ENCODE assay signal across 8 cellular contexts in genomic region chr1:84853743-84854721, GRCh38. TPM values are rescaled to one million over a fixed set of nuclear protein-coding genes. Genes with fewer than 3 reads are reported as not detected.
DNase-seq lines count a peak whose midpoint lies in the region; ATAC-seq, FAIRE-seq and TF ChIP-seq lines count a peak whose summit lies in the region.

No MANE protein-coding gene starts in this region.

- DNase-seq in GM06990 (ENCODE audit: extremely low read depth, insufficient read length) (peak; percentile 67), foreskin fibroblast (peak; percentile 91 to 93), urothelium cell line (ENCODE audit: low spot score) (peak; percentile 62), SK-N-DZ (ENCODE audit: low spot score) (no peak), right cardiac atrium (no peak)
- DNase-seq in activated CD4-positive, alpha-beta T cell treated with anti-CD3 and anti-CD28 coated beads, Interleukin-2, amount 10 ng/mL, durations not matched to agents 24 days and 14 days: peak; percentile 88

- peak overlapping the region; percentile 64 for H3K4me3 Mint-ChIP-seq in activated CD4-positive, alpha-beta T cell treated with anti-CD3 and anti-CD28 coated beads, Interleukin-2, amount 10 ng/mL, durations not matched to agents 24 days and 14 days

- TF ChIP-seq CTCF in GM06990 (IDR thresholded peaks at IDR 0.05; ENCODE audit: insufficient read depth, low read length, poor library complexity, severe bottlenecking) (no peak), foreskin fibroblast (IDR thresholded peaks at IDR 0.05; ENCODE audit: low read depth, low read length) (no peak)

- intact Hi-C loops in activated CD4-positive, alpha-beta T cell treated with anti-CD3 and anti-CD28 coated beads, Interleukin-2, amount 10 ng/mL, durations not matched to agents 24 days and 14 days (cut with micrococcal nuclease): loop anchor here (1.0 to 5.0 kb wide), 5 partner anchors 8 to 445 kb away; partner anchors contain the start of genes CTBS and LPAR3
- intact Hi-C loops in right cardiac atrium (cut with DNase I): no loop called here

- peak; percentile 96 for ATAC-seq in GM21423 (IDR thresholded peaks at IDR 0.05; ENCODE audit: unreplicated experiment)
- peak; percentile 97 for ATAC-seq in HG03575 (IDR thresholded peaks at IDR 0.05; ENCODE audit: extremely low read depth, insufficient number of reproducible peaks, low FRiP score, unreplicated experiment)
- no peak for ATAC-seq in right cardiac atrium

- no peak for FAIRE-seq in urothelium cell line (lab: Jason Lieb, UNC)

- H3K36me3 ChIP-seq in GM06990 (ENCODE audit: control insufficient read depth, insufficient read depth, low read length): no peaks in the 10 kb centered on the region

- peaks cover 6% of the 10 kb centered on the region for H3K36me3 Mint-ChIP-seq in activated CD4-positive, alpha-beta T cell treated with anti-CD3 and anti-CD28 coated beads, Interleukin-2, amount 10 ng/mL, durations not matched to agents 24 days and 14 days (ENCODE audit: low read depth)

- H3K9me3 Mint-ChIP-seq in activated CD4-positive, alpha-beta T cell treated with anti-CD3 and anti-CD28 coated beads, Interleukin-2, amount 10 ng/mL, durations not matched to agents 24 days and 14 days: peaks cover 16% of the 10 kb centered on the region

- H3K4me1 Mint-ChIP-seq in activated CD4-positive, alpha-beta T cell treated with anti-CD3 and anti-CD28 coated beads, Interleukin-2, amount 10 ng/mL, durations not matched to agents 24 days and 14 days: peaks cover 41% of the 10 kb centered on the region

- H3K27me3 ChIP-seq in GM06990 (replicated peaks; ENCODE audit: control insufficient read depth, insufficient read depth, low read length): no peaks in the 10 kb centered on the region
- no peaks in the 10 kb centered on the region for H3K27me3 ChIP-seq in right cardiac atrium (ENCODE audit: control insufficient read depth, insufficient read depth)

- H3K27me3 Mint-ChIP-seq in activated CD4-positive, alpha-beta T cell treated with anti-CD3 and anti-CD28 coated beads, Interleukin-2, amount 10 ng/mL, durations not matched to agents 24 days and 14 days: no peaks in the 10 kb centered on the region

- H3K27ac ChIP-seq in right cardiac atrium (ENCODE audit: low read length): no peak overlapping the region

- peak overlapping the region; percentile 74 for H3K27ac Mint-ChIP-seq in activated CD4-positive, alpha-beta T cell treated with anti-CD3 and anti-CD28 coated beads, Interleukin-2, amount 10 ng/mL, durations not matched to agents 24 days and 14 days

- no peaks in the 10 kb centered on the region for H3K9me3 ChIP-seq in right cardiac atrium (ENCODE audit: control insufficient read depth, low read length)

- 77% methylated on average over 2 of the region's 2 CpGs for WGBS in right cardiac atrium

- H3K4me1 ChIP-seq in right cardiac atrium (ENCODE audit: control insufficient read depth, insufficient read depth, low read length): no peaks in the 10 kb centered on the region

- H3K4me3 ChIP-seq in GM06990 (replicated peaks; ENCODE audit: low read depth, low read length) (no peak overlapping the region), foreskin fibroblast (ENCODE audit: low read depth in 1 of 2, low read length in 2 of 2) (no peak overlapping the region), right cardiac atrium (ENCODE audit: low read length) (no peak overlapping the region)

RNA-seq across cellular contexts. Expression of gene LPAR3, which starts 39.0 kb away (rescaled TPM):
- 0.19 and 0.21 TPM in 2 replicates for total RNA-seq in activated CD4-positive, alpha-beta T cell treated with anti-CD3 and anti-CD28 coated beads, Interleukin-2, amount 10 ng/mL, durations not matched to agents 24 days and 14 days
- polyA plus RNA-seq in SK-N-DZ (2014; cell fraction: cytosol; rRNA removed): not detected in 2 replicates
- not detected in 2 replicates for polyA plus RNA-seq in SK-N-DZ (2014; cell fraction: nucleus; rRNA removed)
- total RNA-seq in right cardiac atrium: 10 to 100 TPM; 40.0 to 51.8 (median 47.6) TPM
- polyA plus RNA-seq in right cardiac atrium: 23.9 TPM

Comparison
In these comparisons a context has a peak if more than half of its experiments do, and no peak if none do; other contexts are left out.
1. DNase-seq: peak in GM06990 (single experiment), activated CD4-positive, alpha-beta T cell treated with anti-CD3 and anti-CD28 coated beads, Interleukin-2, amount 10 ng/mL, durations not matched to agents 24 days and 14 days (single experiment), foreskin fibroblast (2 of 2) and urothelium cell line (single experiment); none in SK-N-DZ (single experiment) and right cardiac atrium (0 of 3).
2. ATAC-seq: peak in GM21423 (single experiment) and HG03575 (single experiment); none in right cardiac atrium (0 of 2).
3. RNA of gene LPAR3, which starts 39.0 kb away (total RNA-seq): 40.0 to 51.8 TPM in right cardiac atrium; 0.19 to 0.21 TPM in activated CD4-positive, alpha-beta T cell treated with anti-CD3 and anti-CD28 coated beads, Interleukin-2, amount 10 ng/mL, durations not matched to agents 24 days and 14 days; every median in the first group is over 10 times any median in the second.